In the genomic region with DNA sequence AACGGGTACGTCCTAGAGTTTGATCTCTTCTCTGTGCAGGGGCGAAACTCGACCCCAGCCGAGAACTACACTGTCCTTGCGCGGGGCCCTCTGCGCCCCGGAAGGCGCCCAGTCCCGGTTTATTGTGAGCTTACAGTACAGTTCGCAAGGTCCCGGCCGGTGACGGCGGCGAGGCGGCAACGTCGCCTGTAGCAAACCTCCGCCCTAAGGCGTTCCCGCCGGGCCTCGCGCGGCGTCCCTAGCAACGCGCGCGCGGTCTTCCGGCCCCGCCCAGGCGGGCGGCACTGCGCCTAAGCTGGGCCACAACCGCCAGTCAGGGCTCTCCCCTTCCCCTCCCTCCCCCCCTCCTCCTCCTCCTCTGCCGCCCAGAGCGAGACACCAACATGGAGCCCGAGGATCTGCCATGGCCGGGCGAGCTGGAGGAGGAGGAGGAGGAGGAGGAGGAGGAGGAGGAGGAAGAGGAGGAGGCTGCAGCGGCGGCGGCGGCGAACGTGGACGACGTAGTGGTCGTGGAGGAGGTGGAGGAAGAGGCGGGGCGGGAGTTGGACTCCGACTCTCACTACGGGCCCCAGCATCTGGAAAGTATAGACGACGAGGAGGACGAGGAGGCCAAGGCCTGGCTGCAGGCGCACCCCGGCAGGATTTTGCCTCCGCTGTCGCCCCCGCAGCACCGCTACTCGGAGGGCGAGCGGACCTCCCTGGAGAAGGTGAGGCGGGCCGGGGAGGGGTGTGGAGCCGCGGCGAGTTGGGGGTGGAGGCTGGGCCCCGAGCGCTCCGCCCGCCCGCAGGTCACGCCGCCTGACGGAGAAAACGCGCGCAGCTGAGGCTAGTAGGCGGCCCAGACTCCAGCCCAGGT, we compare ENCODE assay signal across 8 cellular contexts. TPM values are rescaled to one million over a fixed set of nuclear protein-coding genes. Genes with fewer than 3 reads are reported as not detected.
DNase-seq lines count a peak whose midpoint lies in the region; ATAC-seq and TF ChIP-seq lines count a peak whose summit lies in the region.

A gene with protein sequence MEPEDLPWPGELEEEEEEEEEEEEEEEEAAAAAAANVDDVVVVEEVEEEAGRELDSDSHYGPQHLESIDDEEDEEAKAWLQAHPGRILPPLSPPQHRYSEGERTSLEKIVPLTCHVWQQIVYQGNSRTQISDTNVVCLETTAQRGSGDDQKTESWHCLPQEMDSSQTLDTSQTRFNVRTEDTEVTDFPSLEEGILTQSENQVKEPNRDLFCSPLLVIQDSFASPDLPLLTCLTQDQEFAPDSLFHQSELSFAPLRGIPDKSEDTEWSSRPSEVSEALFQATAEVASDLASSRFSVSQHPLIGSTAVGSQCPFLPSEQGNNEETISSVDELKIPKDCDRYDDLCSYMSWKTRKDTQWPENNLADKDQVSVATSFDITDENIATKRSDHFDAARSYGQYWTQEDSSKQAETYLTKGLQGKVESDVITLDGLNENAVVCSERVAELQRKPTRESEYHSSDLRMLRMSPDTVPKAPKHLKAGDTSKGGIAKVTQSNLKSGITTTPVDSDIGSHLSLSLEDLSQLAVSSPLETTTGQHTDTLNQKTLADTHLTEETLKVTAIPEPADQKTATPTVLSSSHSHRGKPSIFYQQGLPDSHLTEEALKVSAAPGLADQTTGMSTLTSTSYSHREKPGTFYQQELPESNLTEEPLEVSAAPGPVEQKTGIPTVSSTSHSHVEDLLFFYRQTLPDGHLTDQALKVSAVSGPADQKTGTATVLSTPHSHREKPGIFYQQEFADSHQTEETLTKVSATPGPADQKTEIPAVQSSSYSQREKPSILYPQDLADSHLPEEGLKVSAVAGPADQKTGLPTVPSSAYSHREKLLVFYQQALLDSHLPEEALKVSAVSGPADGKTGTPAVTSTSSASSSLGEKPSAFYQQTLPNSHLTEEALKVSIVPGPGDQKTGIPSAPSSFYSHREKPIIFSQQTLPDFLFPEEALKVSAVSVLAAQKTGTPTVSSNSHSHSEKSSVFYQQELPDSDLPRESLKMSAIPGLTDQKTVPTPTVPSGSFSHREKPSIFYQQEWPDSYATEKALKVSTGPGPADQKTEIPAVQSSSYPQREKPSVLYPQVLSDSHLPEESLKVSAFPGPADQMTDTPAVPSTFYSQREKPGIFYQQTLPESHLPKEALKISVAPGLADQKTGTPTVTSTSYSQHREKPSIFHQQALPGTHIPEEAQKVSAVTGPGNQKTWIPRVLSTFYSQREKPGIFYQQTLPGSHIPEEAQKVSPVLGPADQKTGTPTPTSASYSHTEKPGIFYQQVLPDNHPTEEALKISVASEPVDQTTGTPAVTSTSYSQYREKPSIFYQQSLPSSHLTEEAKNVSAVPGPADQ (N-terminal part only) (plus strand): TSS at position 351 of the 856 bp plus-strand sequence. CDS start 33 bp downstream, at position 384.

- peaks cover 16% of the 10 kb centered on the region for H3K23me2 ChIP-seq in H9 (ENCODE audit: insufficient read length, low read depth, low read length, poor library complexity, severe bottlenecking)

- H3K27me3 Mint-ChIP-seq in H9 (ENCODE audit: low read depth) (peaks cover 30% of the 10 kb centered on the region), nephron (ENCODE audit: low read depth) (peaks cover 25% of the 10 kb centered on the region)

- H3K9me3 ChIP-seq in H9 (ENCODE audit: control insufficient read depth, low read depth, low read length): no peaks in the 10 kb centered on the region

- TF ChIP-seq POLR2A in Raji (IDR thresholded peaks at IDR 0.05; ENCODE audit: insufficient read depth, low read depth, low read length): peak; percentile 71

- no peak within 1 kb of the TSS for H2BK12ac ChIP-seq in H9 (ENCODE audit: insufficient read length, low read depth, low read length)

- H3K9ac ChIP-seq in H9 (ENCODE audit: extremely low read depth, insufficient read length, low read length): peak within 1 kb of the TSS; percentile 97

- peak; percentile 30; the same call in 1 of the 3 replicates for TF ChIP-seq CTCF in H9 (conservative IDR thresholded peaks at IDR 0.05)
- peak; percentile 39 for TF ChIP-seq CTCF in fibroblast of the aortic adventitia (IDR thresholded peaks at IDR 0.05; ENCODE audit: insufficient read depth, low read length)
- peak in 1 of 3 experiments; percentile 26 for TF ChIP-seq CTCF in nephron (IDR thresholded peaks at IDR 0.05; ENCODE audit: unreplicated experiment in 3 of 3)

- peak; percentile 93 for ATAC-seq in stimulated activated naive CD8-positive, alpha-beta T cell treated with anti-CD3 and anti-CD28 coated beads, Interleukin-15, Interleukin-2, amounts not matched to agents 100 U/mL and 50 U/mL, for 24 hours

- peak within 1 kb of the TSS; percentile 61 for H3K27ac ChIP-seq in H9 (ENCODE audit: insufficient read length, low read depth, low read length)

- peak within 1 kb of the TSS; percentile 68 for H4K5ac ChIP-seq in H9 (ENCODE audit: insufficient read length, low read depth, low read length)

- H2BK20ac ChIP-seq in H9 (ENCODE audit: low read depth, low read length, poor library complexity, severe bottlenecking): no peak within 1 kb of the TSS

- H3K4me2 ChIP-seq in H9 (ENCODE audit: insufficient read depth, insufficient read length, low read length): peak within 1 kb of the TSS; percentile 91

- peak within 1 kb of the TSS; percentile 94 for H3K4me3 ChIP-seq in fibroblast of the aortic adventitia (ENCODE audit: low read depth, low read length)

- H3K27me3 ChIP-seq in H9 (ENCODE audit: insufficient read depth, low read length): no peaks in the 10 kb centered on the region

- WGBS in H9 (ENCODE audit: extremely low coverage, insufficient read length, low lambda C conversion rate): no CpG with 5 or more reads among the region's 86 CpGs

- H3K4me3 Mint-ChIP-seq in H9: peak within 1 kb of the TSS; percentile 97 to 99
- peak within 1 kb of the TSS; percentile 97 to 98 (median 97) for H3K4me3 Mint-ChIP-seq in nephron

- H2BK120ac ChIP-seq in H9 (ENCODE audit: low read depth, low read length, poor library complexity, severe bottlenecking): no peak within 1 kb of the TSS

- in situ Hi-C loops in G401 (cut with HindIII; ENCODE audit: low sequenced_read_pairs): no loop called here

- H3K4ac ChIP-seq in H9 (ENCODE audit: low read depth, low read length): no peak within 1 kb of the TSS; the same call in 1 of the 2 replicates

- H4K91ac ChIP-seq in H9 (ENCODE audit: insufficient read length, low read depth, low read length): no peak within 1 kb of the TSS

- H2AFZ ChIP-seq in H9 (ENCODE audit: low read length): peak within 1 kb of the TSS; percentile 81

- H3K14ac ChIP-seq in H9 (ENCODE audit: insufficient read depth, low read length): peak within 1 kb of the TSS; percentile 97

- no peaks in the 10 kb centered on the region for H3K4me1 ChIP-seq in H9 (ENCODE audit: insufficient read depth, low read length)

- peak within 1 kb of the TSS; percentile 71 for H3K56ac ChIP-seq in H9 (ENCODE audit: insufficient read length, low read depth, low read length)

- H3K18ac ChIP-seq in H9 (ENCODE audit: insufficient read length, low read depth, low read length): peak within 1 kb of the TSS; percentile 94

- H4K8ac ChIP-seq in H9 (replicated peaks; ENCODE audit: insufficient read length, low read depth, low read length): no peak within 1 kb of the TSS

- H2BK15ac ChIP-seq in H9 (ENCODE audit: low read depth, low read length): peak within 1 kb of the TSS; percentile 81; the same call in 1 of the 2 replicates

- peaks cover 18 to 19% of the 10 kb centered on the region in 2 experiments for H3K4me1 Mint-ChIP-seq in H9
- peaks cover 23% of the 10 kb centered on the region for H3K4me1 Mint-ChIP-seq in nephron

- no peaks in the 10 kb centered on the region for H3K9me3 Mint-ChIP-seq in H9
- peaks cover 2% of the 10 kb centered on the region for H3K9me3 Mint-ChIP-seq in nephron

- peak within 1 kb of the TSS; percentile 96 to 98 (median 97) for H3K27ac Mint-ChIP-seq in H9
- H3K27ac Mint-ChIP-seq in nephron: peak within 1 kb of the TSS; percentile 91 to 99 (median 98)

- no peak within 1 kb of the TSS for H2AK5ac ChIP-seq in H9 (ENCODE audit: insufficient read length, low read length)

- DNase-seq in G401 (ENCODE audit: low spot score): peak; percentile 88
- DNase-seq in H9: peak; percentile 94
- peak; percentile 86 for DNase-seq in M059J (ENCODE audit: low read depth)
- peak; percentile 84 for DNase-seq in activated T-helper 9 cell treated with anti-CD3 and anti-CD28 coated beads, Interleukin-2, amount 50 U/mL, for 16 hours (ENCODE audit: low read depth)
- peak; percentile 84 for DNase-seq in fibroblast of the aortic adventitia (ENCODE audit: low read depth)
- DNase-seq in stimulated activated naive CD8-positive, alpha-beta T cell treated with anti-CD3 and anti-CD28 coated beads, Interleukin-15, Interleukin-2, amounts not matched to agents 100 U/mL and 50 U/mL, for 24 hours: peak; percentile 88

- peaks cover 3% of the 10 kb centered on the region for H3K79me1 ChIP-seq in H9 (ENCODE audit: insufficient read depth, low read depth, low read length, poor library complexity, severe bottlenecking)

- H3T11ph ChIP-seq in H9 (ENCODE audit: low read length): no peak within 1 kb of the TSS

- H4K20me1 ChIP-seq in H9 (ENCODE audit: control insufficient read depth, insufficient read depth, insufficient read length): no peaks in the 10 kb centered on the region

- peaks cover 0 to 4% (median 2%) of the 10 kb centered on the region in 3 experiments; a peak in 2 of 7 replicates for H3K36me3 Mint-ChIP-seq in H9 (ENCODE audit: insufficient read depth in 1 of 3, low read depth in 3 of 3)
- peaks cover 11% of the 10 kb centered on the region for H3K36me3 Mint-ChIP-seq in nephron (ENCODE audit: low read depth)

- peaks cover 18% of the 10 kb centered on the region; the same call in 1 of the 2 replicates for H3K79me2 ChIP-seq in H9 (ENCODE audit: insufficient read depth, low read length)

- no peak within 1 kb of the TSS for H2BK5ac ChIP-seq in H9 (ENCODE audit: insufficient read length, low read length)

- H3K23ac ChIP-seq in H9 (ENCODE audit: insufficient read length, low read depth, low read length): no peak within 1 kb of the TSS

RNA-seq across cellular contexts. Expression of the gene that starts here (rescaled TPM):
- total RNA-seq in G401 (2014; rRNA removed; shearing (Covaris generic)): 10.0 and 36.2 TPM in 2 replicates
- total RNA-seq in H9 (2021): 34.0 and 36.2 TPM in 2 replicates
- total RNA-seq in M059J (2014; rRNA removed; shearing (Covaris generic)): 15.0 and 21.6 TPM in 2 replicates
- 15.0 and 28.2 TPM in 2 replicates for total RNA-seq in fibroblast of the aortic adventitia (ENCODE audit: low replicate concordance)

Comparison
In these comparisons a context has a peak if more than half of its experiments do, and no peak if none do; other contexts are left out.
1. Peak in every context shown above with its lines: DNase-seq, ATAC-seq, H3K4me3 ChIP-seq and H3K27ac ChIP-seq.